ENCODE assay signal across 9 cellular contexts in genomic region chr11:57249384-57250319, GRCh38. TPM values are rescaled to one million over a fixed set of nuclear protein-coding genes. Genes with fewer than 3 reads are reported as not detected.
DNase-seq lines count a peak whose midpoint lies in the region; ATAC-seq, FAIRE-seq and TF ChIP-seq lines count a peak whose summit lies in the region.
"Had no signal": no experiment of that assay in that cellular context is flagged by ENCODE, and none has a peak within 500 bp of the region (broad histone marks: within the 10 kb centered on the region; RNA-seq: fewer than 3 reads in every experiment).

No MANE protein-coding gene starts in this region.

- H3K4me2 ChIP-seq in neural cell (ENCODE audit: low read length): no peak overlapping the region

- TF ChIP-seq CTCF in GM12872 (IDR thresholded peaks at IDR 0.05; ENCODE audit: insufficient read depth, low read depth, low read length) (peak; percentile 87), esophagus squamous epithelium (IDR thresholded peaks at IDR 0.05) (peak in 5 of 6 experiments; percentile 74 to 86 (median 82)), neural cell (IDR thresholded peaks at IDR 0.05; ENCODE audit: poor library complexity, severe bottlenecking) (peak; percentile 87), tibial nerve (IDR thresholded peaks at IDR 0.05) (peak; percentile 65 to 80 (median 72))

- no peaks in the 10 kb centered on the region for H3K9me3 Mint-ChIP-seq in activated CD4-positive, alpha-beta memory T cell treated with anti-CD3 and anti-CD28 coated beads for 36 hours
- H3K9me3 Mint-ChIP-seq: natural killer cell treated with Interleukin-12 subunit alpha and Interleukin-12 subunit beta and Interleukin-15 and Interleukin-18, amount 100 ng/mL, for 72 hours had no signal

- H3K36me3 ChIP-seq in esophagus squamous epithelium: no peaks in the 10 kb centered on the region
- no peaks in the 10 kb centered on the region for H3K36me3 ChIP-seq in neural cell (ENCODE audit: insufficient read depth, low read length)
- no peaks in the 10 kb centered on the region for H3K36me3 ChIP-seq in tibial nerve

- no peak overlapping the region for H3K9ac ChIP-seq in neural cell (ENCODE audit: low read length)

- peak; percentile 77 for FAIRE-seq in A204.1 (lab: Jason Lieb, UNC)

- H3K4me3 Mint-ChIP-seq in activated CD4-positive, alpha-beta memory T cell treated with anti-CD3 and anti-CD28 coated beads for 36 hours: no peak overlapping the region
- H3K4me3 Mint-ChIP-seq: natural killer cell treated with Interleukin-12 subunit alpha and Interleukin-12 subunit beta and Interleukin-15 and Interleukin-18, amount 100 ng/mL, for 72 hours had no signal

- 8 to 18% methylated on average over 8 to 10 of the region's 10 CpGs for WGBS in esophagus squamous epithelium, 2 donors
- WGBS in tibial nerve, 2 donors: 32 to 41% methylated on average over 10 of the region's 10 CpGs

- H2AFZ ChIP-seq in neural cell (ENCODE audit: low read depth, low read length): no peak overlapping the region

- POLR2A ChIA-PET in activated CD4-positive, alpha-beta memory T cell treated with anti-CD3 and anti-CD28 coated beads for 36 hours (lab: Charles Lee): no interaction called here

- peak; percentile 96 for TF ChIP-seq RAD21 in neural cell (conservative IDR thresholded peaks at IDR 0.05)

- H3K27ac Mint-ChIP-seq in activated CD4-positive, alpha-beta memory T cell treated with anti-CD3 and anti-CD28 coated beads for 36 hours: no peak overlapping the region
- H3K27ac Mint-ChIP-seq: natural killer cell treated with Interleukin-12 subunit alpha and Interleukin-12 subunit beta and Interleukin-15 and Interleukin-18, amount 100 ng/mL, for 72 hours had no signal

- no peaks in the 10 kb centered on the region for H4K20me1 ChIP-seq in neural cell (ENCODE audit: insufficient read depth)

- TF ChIP-seq POLR2A in esophagus squamous epithelium (IDR thresholded peaks at IDR 0.05) (no peak), tibial nerve (IDR thresholded peaks at IDR 0.05) (no peak)

- H3K4me1 ChIP-seq in esophagus squamous epithelium: peaks cover 0 to 9% (median 0%) of the 10 kb centered on the region in 3 donors
- peaks cover 0 to 10% (median 0%) of the 10 kb centered on the region in 4 donors for H3K4me1 ChIP-seq in tibial nerve

- peaks cover 4% of the 10 kb centered on the region for H3K4me1 Mint-ChIP-seq in activated CD4-positive, alpha-beta memory T cell treated with anti-CD3 and anti-CD28 coated beads for 36 hours (ENCODE audit: low read depth)

- no peaks in the 10 kb centered on the region for H3K9me2 ChIP-seq in neural cell (ENCODE audit: insufficient read depth, low read length)

- H3K4me3 ChIP-seq in esophagus squamous epithelium: peak overlapping the region in 1 of 4 donors; percentile 39
- H3K4me3 ChIP-seq in neural cell (ENCODE audit: low read length): no peak overlapping the region
- H3K4me3 ChIP-seq in tibial nerve: no peak overlapping the region

- peaks cover 33% of the 10 kb centered on the region for H3K27me3 Mint-ChIP-seq in activated CD4-positive, alpha-beta memory T cell treated with anti-CD3 and anti-CD28 coated beads for 36 hours

- H3F3A ChIP-seq in neural cell (ENCODE audit: insufficient read depth, low read length, poor library complexity, severe bottlenecking): no peaks in the 10 kb centered on the region

- TF ChIP-seq EP300 in neural cell (conservative IDR thresholded peaks at IDR 0.05; ENCODE audit: poor library complexity, severe bottlenecking): no peak
- TF ChIP-seq EP300 in tibial nerve (IDR thresholded peaks at IDR 0.05): no peak

- H3K27ac ChIP-seq in esophagus squamous epithelium (peak overlapping the region in 1 of 4 donors; percentile 40), neural cell (ENCODE audit: low read length) (no peak overlapping the region), tibial nerve (peak overlapping the region in 2 of 4 donors; percentile 20 to 21)

- intact Hi-C loops in activated CD4-positive, alpha-beta memory T cell treated with anti-CD3 and anti-CD28 coated beads for 36 hours (cut with micrococcal nuclease): loop anchor here (1.0 to 10.0 kb wide), 4 partner anchors 133 to 462 kb away; no protein-coding TSS in a partner anchor
- intact Hi-C loops in esophagus squamous epithelium (cut with DNase I): loop anchor here (5.0 kb wide), 2 partner anchors 117 to 407 kb away; no protein-coding TSS in a partner anchor

- H3K27me3 ChIP-seq in esophagus squamous epithelium (peaks cover 0 to 5% (median 0%) of the 10 kb centered on the region in 4 donors), neural cell (ENCODE audit: insufficient read depth, low read depth, low read length) (no peaks in the 10 kb centered on the region), tibial nerve (no peaks in the 10 kb centered on the region)

- peak; percentile 51 for ATAC-seq in HG02870 (IDR thresholded peaks at IDR 0.05; ENCODE audit: unreplicated experiment)

- H3K36me3 Mint-ChIP-seq in activated CD4-positive, alpha-beta memory T cell treated with anti-CD3 and anti-CD28 coated beads for 36 hours: no peaks in the 10 kb centered on the region
- H3K36me3 Mint-ChIP-seq: natural killer cell treated with Interleukin-12 subunit alpha and Interleukin-12 subunit beta and Interleukin-15 and Interleukin-18, amount 100 ng/mL, for 72 hours had no signal

- peak; percentile 70 for DNase-seq in NCI-H2171 treated with DMSO at 0.1 percent for 48 hours (lab: John Stamatoyannopoulos, UW)
- peak; percentile 65 for DNase-seq in activated CD4-positive, alpha-beta memory T cell treated with anti-CD3 and anti-CD28 coated beads for 36 hours
- DNase-seq in esophagus squamous epithelium (lab: John Stamatoyannopoulos, UW): no peak
- peak; percentile 50 to 82 for DNase-seq in tibial nerve (ENCODE audit: low spot score in 2 of 2)

- CTCF ChIA-PET in activated CD4-positive, alpha-beta memory T cell treated with anti-CD3 and anti-CD28 coated beads for 36 hours (lab: Charles Lee): interaction anchor here (0.5 to 4.5 kb wide), 29 partner anchors 8 to 1912 kb away, joined by 3 to 43 read pairs (median 5); no protein-coding TSS in a partner anchor

- H3K9me3 ChIP-seq in esophagus squamous epithelium (no peaks in the 10 kb centered on the region), neural cell (ENCODE audit: low read length) (no peaks in the 10 kb centered on the region), tibial nerve (no peaks in the 10 kb centered on the region)

- H3K79me2 ChIP-seq in neural cell (replicated peaks; ENCODE audit: insufficient read depth, low read length): no peaks in the 10 kb centered on the region

TF ChIP-seq in neural cell, 6 proteins besides CTCF, POLR2A, EP300 and RAD21:
- TF ChIP-seq MXI1 (conservative IDR thresholded peaks at IDR 0.05; ENCODE audit: poor library complexity, severe bottlenecking) (no peak), POLR2AphosphoS5 (IDR thresholded peaks at IDR 0.05) (no peak), TAF1 (IDR thresholded peaks at IDR 0.05; ENCODE audit: low read depth) (no peak), EZH2 (IDR thresholded peaks at IDR 0.05; ENCODE audit: borderline replicate concordance, insufficient read depth, low read length, poor library complexity, severe bottlenecking) (no peak), REST (IDR thresholded peaks at IDR 0.05; ENCODE audit: borderline replicate concordance) (no peak), SMC3 (conservative IDR thresholded peaks at IDR 0.05; ENCODE audit: poor library complexity) (peak; percentile 96)

RNA-seq across cellular contexts. Expression of gene APLNR, which starts 12.6 kb away (rescaled TPM):
- total RNA-seq in activated CD4-positive, alpha-beta memory T cell treated with anti-CD3 and anti-CD28 coated beads for 36 hours: not detected
- total RNA-seq in esophagus squamous epithelium (1 to 10 TPM in 1 of 4 donors, under 1 TPM in 3; 0.26 to 1.7 (median 0.34) TPM), tibial nerve (10 to 100 TPM in 1 of 4 donors, 1 to 10 TPM in 1, under 1 TPM in 2; 0.63 to 12.9 (median 2.0) TPM)
- not detected in 2 replicates for polyA plus RNA-seq in neural cell
- polyA minus RNA-seq in neural cell: not detected in 2 replicates
- total RNA-seq: natural killer cell treated with Interleukin-12 subunit alpha and Interleukin-12 subunit beta and Interleukin-15 and Interleukin-18, amount 100 ng/mL, for 72 hours had no signal
